In genomic region chr22:36862251-36863242, GRCh38 we compare ENCODE assay signal across 1 cellular context.
TF ChIP-seq lines count a peak whose summit lies in the region.

No MANE protein-coding gene starts in this region.

TF ChIP-seq in H1, 55 proteins besides CTCF, POLR2A, EP300 and RAD21 (continued from another document):
- TF ChIP-seq SRF (IDR thresholded peaks at IDR 0.05; ENCODE audit: low read depth, low read length): no peak
- TF ChIP-seq NANOG (IDR thresholded peaks at IDR 0.05; ENCODE audit: insufficient read depth, low read depth, low read length, poor library complexity, severe bottlenecking): no peak
- TF ChIP-seq SP2 (IDR thresholded peaks at IDR 0.05; ENCODE audit: low read length): no peak
- TF ChIP-seq CBX8 (IDR thresholded peaks at IDR 0.05; ENCODE audit: borderline replicate concordance, low read depth, low read length): no peak
- TF ChIP-seq SP1 (IDR thresholded peaks at IDR 0.05; ENCODE audit: low read depth, low read length): no peak
- no peak for TF ChIP-seq SIN3A (conservative IDR thresholded peaks at IDR 0.05 in 1 of 2, IDR thresholded peaks at IDR 0.05 in 1 of 2; ENCODE audit: low read depth in 1 of 2, low read length in 2 of 2)
- no peak for TF ChIP-seq TAF1 (IDR thresholded peaks at IDR 0.05; ENCODE audit: low read depth, low read length)
- no peak for TF ChIP-seq SAP30 (IDR thresholded peaks at IDR 0.05; ENCODE audit: insufficient read depth, insufficient replicate concordance, low read length)
- TF ChIP-seq ZNF274 (IDR thresholded peaks at IDR 0.05; ENCODE audit: borderline replicate concordance, extremely low read depth, low read length): no peak
- no peak for TF ChIP-seq SP4 (IDR thresholded peaks at IDR 0.05; ENCODE audit: low read length)
- no peak for TF ChIP-seq TAF7 (optimal IDR thresholded peaks at IDR 0.05; ENCODE audit: borderline replicate concordance, low read depth, low read length)
- TF ChIP-seq SIRT6 (IDR thresholded peaks at IDR 0.05; ENCODE audit: low read length): no peak
- no peak for TF ChIP-seq KDM1A (IDR thresholded peaks at IDR 0.05; ENCODE audit: borderline replicate concordance, low read length)
- TF ChIP-seq EZH2 (IDR thresholded peaks at IDR 0.05; ENCODE audit: low read depth, low read length, severe bottlenecking): no peak
- no peak for TF ChIP-seq MAFK (IDR thresholded peaks at IDR 0.05; ENCODE audit: low read depth, low read length)
- TF ChIP-seq CREB1 (IDR thresholded peaks at IDR 0.05): no peak
- TF ChIP-seq PHF8 (conservative IDR thresholded peaks at IDR 0.05; ENCODE audit: low read depth, low read length): no peak
- no peak for TF ChIP-seq GABPA (IDR thresholded peaks at IDR 0.05; ENCODE audit: borderline replicate concordance, insufficient read depth, low read length)
- no peak for TF ChIP-seq CHD2 (IDR thresholded peaks at IDR 0.05; ENCODE audit: low read length)
